ENCODE assay signal across 12 cellular contexts in the genomic region with DNA sequence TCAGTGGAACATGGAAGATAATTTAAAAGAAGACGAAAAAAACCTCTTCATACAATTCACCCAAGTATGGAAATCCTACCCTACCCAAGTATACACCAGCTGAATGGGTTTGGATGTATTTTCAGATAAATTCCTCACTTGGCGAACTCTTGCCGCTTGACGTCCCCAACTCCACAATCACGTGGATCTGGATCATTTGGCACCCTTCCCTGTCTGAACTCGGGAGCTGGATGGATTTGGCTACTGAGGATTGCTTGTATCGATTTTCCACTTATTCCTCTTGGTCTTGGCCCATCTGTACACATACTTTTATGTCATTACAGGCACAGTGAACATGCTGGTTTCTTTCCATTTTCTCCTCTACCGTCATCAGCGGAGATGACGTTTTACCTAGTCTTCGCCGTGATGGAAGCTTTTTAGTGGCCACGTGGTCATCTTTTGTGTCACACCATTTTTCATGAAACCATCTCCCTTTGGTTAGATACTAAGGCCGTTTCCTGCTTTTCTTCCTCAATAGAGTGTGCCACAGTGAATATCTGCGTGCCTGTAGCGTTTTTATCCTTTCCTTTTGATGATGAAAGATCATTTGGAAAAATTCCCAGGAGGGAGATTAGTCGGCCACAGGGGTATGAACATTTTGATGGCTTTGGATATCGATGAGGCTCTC. TPM values are rescaled to one million over a fixed set of nuclear protein-coding genes. Genes with fewer than 3 reads are reported as not detected.
DNase-seq lines count a peak whose midpoint lies in the region; ATAC-seq, FAIRE-seq and TF ChIP-seq lines count a peak whose summit lies in the region.
"Had no signal": no experiment of that assay in that cellular context is flagged by ENCODE, and none has a peak within 500 bp of the region (broad histone marks: within the 10 kb centered on the region; RNA-seq: fewer than 3 reads in every experiment).

No MANE protein-coding gene starts in this region.

- H3K9ac ChIP-seq in liver (ENCODE audit: low read depth in 1 of 2, low read length in 2 of 2) (no peak overlapping the region), HepG2 (ENCODE audit: insufficient read depth, low read depth, low read length) (no peak overlapping the region), K562 (ENCODE audit: insufficient read depth in 1 of 2, low read depth in 2 of 2, low read length in 2 of 2) (no peak overlapping the region; a peak in 1 of 4 replicates), smooth muscle cell (ENCODE audit: low read depth) (no peak overlapping the region)

- ATAC-seq in HepG2 (no peak), K562 (no peak), right lobe of liver (peak in 3 of 4 donors; percentile 2 to 37 (median 13))

- H3K9me1 ChIP-seq in K562 (ENCODE audit: control insufficient read depth, insufficient read depth, low read length), result peaks cover 5% of the 10 kb centered on the region

- TF ChIP-seq EP300 in HepG2 (IDR thresholded peaks at IDR 0.05; ENCODE audit: low read depth in 2 of 2, low read length in 2 of 2) (no peak), HepG2 (CRISPR knock-in tag; IDR thresholded peaks at IDR 0.05; ENCODE audit: borderline replicate concordance) (no peak), K562 (IDR thresholded peaks at IDR 0.05; ENCODE audit: low read length) (no peak)

- H4K20me1 ChIP-seq in HepG2 (ENCODE audit: insufficient read depth, low read length) (peaks cover 95% of the 10 kb centered on the region), K562 (replicated peaks; ENCODE audit: control insufficient read depth, insufficient read depth, low read length) (peaks cover 7% of the 10 kb centered on the region; the same call in 1 of the 2 replicates), smooth muscle cell (ENCODE audit: low read depth) (peaks cover 100% of the 10 kb centered on the region)

- H3K27ac ChIP-seq in liver (ENCODE audit: low read depth in 1 of 2, low read length in 2 of 2) (peak overlapping the region; percentile 62 to 63), HepG2 (ENCODE audit: extremely low read length, insufficient read depth, low read length) (no peak overlapping the region), K562 (ENCODE audit: extremely low read depth, low read depth, low read length) (peak overlapping the region; percentile 37; the same call in 2 of the 3 replicates), right lobe of liver (peak overlapping the region; percentile 57 to 70 (median 63)), smooth muscle cell (ENCODE audit: low read depth) (no peak overlapping the region)

- H3K36me3 ChIP-seq in liver (ENCODE audit: control insufficient read depth in 4 of 4, insufficient read depth in 3 of 4, low read depth in 1 of 4, low read length in 3 of 4) (no peaks in the 10 kb centered on the region), HepG2 (replicated peaks in 1 of 2; ENCODE audit: control insufficient read depth in 1 of 2, insufficient read depth in 2 of 2, low read length in 2 of 2) (peaks cover 16 to 59% of the 10 kb centered on the region in 2 experiments), K562 (ENCODE audit: control insufficient read depth, insufficient read depth, low read length) (peaks cover 27% of the 10 kb centered on the region), right lobe of liver (no peaks in the 10 kb centered on the region), smooth muscle cell (ENCODE audit: low read depth) (no peaks in the 10 kb centered on the region)

- BruUV-seq in HepG2 (replicated peaks; lab: Mats Ljungman, UMichigan) (no TSS peak), K562 (replicated peaks; lab: Mats Ljungman, UMichigan) (no TSS peak)

- H3K79me2 ChIP-seq in HepG2 (ENCODE audit: insufficient read depth, low read length) (peaks cover 100% of the 10 kb centered on the region), K562 (ENCODE audit: control insufficient read depth, insufficient read depth, low read length) (peaks cover 94% of the 10 kb centered on the region), smooth muscle cell (ENCODE audit: low read depth) (peaks cover 89% of the 10 kb centered on the region)

- H3K4me3 ChIP-seq in liver (ENCODE audit: low read depth in 1 of 3, low read length in 3 of 3) (no peak overlapping the region), HepG2 (replicated peaks in 1 of 3; ENCODE audit: insufficient read depth in 1 of 3, low read depth in 2 of 3, low read length in 3 of 3) (no peak overlapping the region), K562 (no peak overlapping the region), right lobe of liver (no peak overlapping the region), smooth muscle cell (no peak overlapping the region)

- FAIRE-seq in HepG2 (lab: Jason Lieb, UNC) (no peak), K562 (lab: Jason Lieb, UNC) (no peak), frontal cortex (lab: Jason Lieb, UNC) (no peak)

- H2AFZ ChIP-seq in HepG2 (ENCODE audit: low read length) (no peak overlapping the region), K562 (ENCODE audit: low read depth, low read length) (no peak overlapping the region), smooth muscle cell (ENCODE audit: low read depth) (no peak overlapping the region)

- WGBS in liver, result 47% methylated on average over 18 of the region's 18 CpGs
- WGBS in HepG2 (ENCODE audit: low lambda C conversion rate), result 95% methylated on average over 18 of the region's 18 CpGs
- WGBS in K562 (ENCODE audit: insufficient coverage, low coverage, missing lambda C conversion rate), result 80% methylated on average over 18 of the region's 18 CpGs
- WGBS in right lobe of liver (ENCODE audit: insufficient coverage, low coverage, low lambda C conversion rate, missing lambda C conversion rate), result 30% methylated on average over 17 of the region's 18 CpGs
- WGBS in smooth muscle cell (ENCODE audit: low lambda C conversion rate), result 91% methylated on average over 18 of the region's 18 CpGs

- 0 out of 4 replicates have a peak, but pooled peaks of 1 of the 2 experiments have one; percentile 22 for TF ChIP-seq POLR2A in HepG2 (IDR thresholded peaks at IDR 0.05; ENCODE audit: insufficient read depth in 1 of 2, low read depth in 2 of 2, low read length in 2 of 2)
- no peak for TF ChIP-seq POLR2A in K562 (conservative IDR thresholded peaks at IDR 0.05)
- TF ChIP-seq POLR2A in right lobe of liver (IDR thresholded peaks at IDR 0.05), result no peak

- POLR2A ChIA-PET in HepG2 (lab: Yijun Ruan, JAX) (no interaction called here), K562 (lab: Yijun Ruan, JAX) (interaction anchor here (0.6 to 1.0 kb wide), 3 partner anchors 8 to 160 kb away, joined by 3 read pairs; no protein-coding TSS in a partner anchor)

- H3K4me1 ChIP-seq in liver (ENCODE audit: control insufficient read depth in 4 of 4, insufficient read depth in 4 of 4, low read length in 3 of 4), result peaks cover 19 to 84% (median 64%) of the 10 kb centered on the region in 4 donors
- peaks cover 47% of the 10 kb centered on the region for H3K4me1 ChIP-seq in HepG2 (ENCODE audit: insufficient read depth, low read length)
- H3K4me1 ChIP-seq in K562 (replicated peaks in 1 of 2; ENCODE audit: control insufficient read depth in 2 of 2, insufficient read depth in 2 of 2, low read length in 2 of 2), result peaks cover 52 to 60% of the 10 kb centered on the region in 2 experiments
- H3K4me1 ChIP-seq in right lobe of liver, result peaks cover 2 to 45% (median 25%) of the 10 kb centered on the region in 4 donors
- H3K4me1 ChIP-seq in smooth muscle cell (ENCODE audit: low read depth), result no peaks in the 10 kb centered on the region

- H3K9me3 ChIP-seq in liver (ENCODE audit: control insufficient read depth in 4 of 4, low read length in 3 of 4) (no peaks in the 10 kb centered on the region), HepG2 (ENCODE audit: low read length) (no peaks in the 10 kb centered on the region), K562 (replicated peaks; ENCODE audit: control insufficient read depth, insufficient read depth, low read depth, low read length) (no peaks in the 10 kb centered on the region), right lobe of liver (no peaks in the 10 kb centered on the region), smooth muscle cell (replicated peaks; ENCODE audit: low read depth) (no peaks in the 10 kb centered on the region)

- TF ChIP-seq RAD21 in liver (IDR thresholded peaks at IDR 0.05) (peak; percentile 7 to 8), HepG2 (CRISPR knock-in tag; IDR thresholded peaks at IDR 0.05) (no peak), K562 (CRISPR knock-in tag; conservative IDR thresholded peaks at IDR 0.05 in 1 of 2, IDR thresholded peaks at IDR 0.05 in 1 of 2) (no peak)

- H3K4me2 ChIP-seq in HepG2 (ENCODE audit: low read depth, low read length) (no peak overlapping the region), K562 (ENCODE audit: insufficient read depth, low read length) (no peak overlapping the region), smooth muscle cell (no peak overlapping the region)

- CTCF ChIA-PET in HepG2 (lab: Yijun Ruan, JAX; ENCODE audit: low intra/inter-chr PET ratio, low total read pairs), result no interaction called here
- CTCF ChIA-PET in K562 (lab: Yijun Ruan, JAX; ENCODE audit: low intra/inter-chr PET ratio), result no interaction called here

- no peak for TF ChIP-seq CTCF in liver (IDR thresholded peaks at IDR 0.05; ENCODE audit: low read depth, low read length, missing input control)
- no peak for TF ChIP-seq CTCF in HepG2 (CRISPR knock-in tag; IDR thresholded peaks at IDR 0.05)
- TF ChIP-seq CTCF in K562 (IDR thresholded peaks at IDR 0.05 in 2 of 3, conservative IDR thresholded peaks at IDR 0.05 in 1 of 3; ENCODE audit: insufficient read depth in 2 of 3, low read depth in 1 of 3, low read length in 3 of 3), result no peak
- TF ChIP-seq CTCF in right lobe of liver (IDR thresholded peaks at IDR 0.05), result no peak
- TF ChIP-seq CTCF in smooth muscle cell (IDR thresholded peaks at IDR 0.05; ENCODE audit: borderline replicate concordance, insufficient read depth, poor library complexity, severe bottlenecking), result no peak

- H3K27me3 ChIP-seq in liver (ENCODE audit: control insufficient read depth in 4 of 4, insufficient read depth in 4 of 4, low read length in 3 of 4) (no peaks in the 10 kb centered on the region), HepG2 (ENCODE audit: control insufficient read depth in 1 of 2, insufficient read depth in 2 of 2, low read length in 2 of 2) (no peaks in the 10 kb centered on the region), K562 (ENCODE audit: control insufficient read depth in 2 of 2, insufficient read depth in 2 of 2, low read length in 2 of 2) (no peaks in the 10 kb centered on the region), right lobe of liver (no peaks in the 10 kb centered on the region), smooth muscle cell (ENCODE audit: low read depth) (no peaks in the 10 kb centered on the region)

- in situ Hi-C loops in HepG2 (cut with HindIII; ENCODE audit: extremely low pct_ligation_motif_present, low pct_unique_long_range_greater_than_20kb), result no loop called here
- in situ Hi-C loops in K562 (cut with MboI), result no loop called here

- H3F3A ChIP-seq in smooth muscle cell (ENCODE audit: low read depth), result peaks cover 3% of the 10 kb centered on the region

- DNase-seq in HepG2 (ENCODE audit: low spot score) (no peak), K562 (ENCODE audit: extremely low read depth in 1 of 4, low spot score in 3 of 4) (no peak), right lobe of liver (peak in 1 of 3 donors; percentile 56), frontal cortex (ENCODE audit: low spot score in 2 of 2) (no peak), smooth muscle cell (lab: John Stamatoyannopoulos, UW; ENCODE audit: unreplicated experiment) (no peak)
- no peak for DNase-seq in effector CD8-positive, alpha-beta T cell (lab: John Stamatoyannopoulos, UW)
- no peak for DNase-seq in stimulated activated CD4-positive, alpha-beta T cell treated with anti-CD3 and anti-CD28 coated beads, Interleukin-4, amount 100 ng/mL, for 24 hours
- DNase-seq: activated naive CD4-positive, alpha-beta T cell treated with Interleukin-2 at 50 U/mL for 16 hours; kidney glomerular epithelial cell; MM.1S; NCI-H526 treated with DMSO at 0.1 percent for 48 hours had no signal

- intact Hi-C loops in HepG2 (cut with micrococcal nuclease; ENCODE audit: unreplicated experiment), result no loop called here
- intact Hi-C loops in K562 (cut with micrococcal nuclease), result loop anchor here (10.0 kb wide), 2 partner anchors 143 to 203 kb away; no protein-coding TSS in a partner anchor
- intact Hi-C loops in right lobe of liver (cut with DNase I), result loop anchor here in 1 of 2 donors (5.0 kb wide), 1 partner anchor 34 kb away; no protein-coding TSS in a partner anchor

RNA-seq across cellular contexts. Expression of a gene that starts 47.0 kb away (rescaled TPM):
- 10 to 100 TPM; 14.1 to 15.6 TPM for total RNA-seq in liver
- polyA plus RNA-seq in liver, result 1 to 10 TPM; 1.7 to 6.1 TPM
- 10.9 and 21.7 TPM in 2 replicates for total RNA-seq in HepG2 (2016; rRNA removed; fragmentation: Illumina TruSeq; extraction: Trizol)
- 3.5 and 4.6 TPM in 2 replicates for total RNA-seq in HepG2 (2016; cell fraction: cytosol; rRNA removed; fragmentation: Illumina TruSeq; extraction: Trizol; ENCODE audit: low read depth)
- 11.5 and 15.7 TPM in 2 replicates for total RNA-seq in HepG2 (2016; cell fraction: insoluble cytoplasmic fraction; rRNA removed; fragmentation: Illumina TruSeq; extraction: Trizol)
- total RNA-seq in HepG2 (2016; cell fraction: membrane; rRNA removed; fragmentation: Illumina TruSeq; extraction: Trizol), result 13.0 and 15.9 TPM in 2 replicates
- total RNA-seq in HepG2 (2016; cell fraction: nucleus; rRNA removed; fragmentation: Illumina TruSeq; extraction: Trizol), result 23.3 and 29.3 TPM in 2 replicates
- 18.1 and 22.0 TPM in 2 replicates for polyA plus RNA-seq in HepG2 (2011; rRNA removed)
- polyA plus RNA-seq in HepG2 (2011; cell fraction: cytosol; rRNA removed), result 17.3 and 20.7 TPM in 2 replicates
- polyA plus RNA-seq in HepG2 (2011; cell fraction: nucleus; rRNA removed), result 77.4 and 83.2 TPM in 2 replicates
- polyA plus RNA-seq in HepG2 (2012), result 74.4 and 83.5 TPM in 2 replicates
- polyA plus RNA-seq in HepG2 (2016; cell fraction: cytosol; fragmentation: Illumina TruSeq; extraction: Trizol; ENCODE audit: low read depth), result 3.4 and 3.8 TPM in 2 replicates
- polyA plus RNA-seq in HepG2 (2016; cell fraction: insoluble cytoplasmic fraction; fragmentation: Illumina TruSeq; extraction: Trizol; ENCODE audit: low read depth), result 29.7 and 48.6 TPM in 2 replicates
- 14.8 and 16.9 TPM in 2 replicates for polyA plus RNA-seq in HepG2 (2016; cell fraction: membrane; fragmentation: Illumina TruSeq; extraction: Trizol; ENCODE audit: low read depth)
- 51.1 and 51.2 TPM in 2 replicates for polyA plus RNA-seq in HepG2 (2016; cell fraction: nucleus; fragmentation: Illumina TruSeq; extraction: Trizol; ENCODE audit: insufficient read depth, low read depth)
- polyA minus RNA-seq in HepG2 (2011; rRNA and poly(A)+ RNA removed; ENCODE audit: low replicate concordance), result 16.6 and 71.5 TPM in 2 replicates
- polyA minus RNA-seq in HepG2 (2011; cell fraction: cytosol; rRNA and poly(A)+ RNA removed), result 60.8 and 68.8 TPM in 2 replicates
- 61.9 and 63.1 TPM in 2 replicates for polyA minus RNA-seq in HepG2 (2011; cell fraction: nucleus; rRNA and poly(A)+ RNA removed)
- 107 and 183 TPM in 2 replicates for total RNA-seq in K562 (2011; cell fraction: chromatin; rRNA removed; ENCODE audit: low replicate concordance)
- total RNA-seq in K562 (2011; cell fraction: nucleolus; rRNA removed), result 75.7 and 79.0 TPM in 2 replicates
- total RNA-seq in K562 (2011; cell fraction: nucleoplasm; rRNA removed), result 101 and 152 TPM in 2 replicates
- total RNA-seq in K562 (2014; rRNA removed), result 16.1 and 19.1 TPM in 2 replicates
- total RNA-seq in K562 (2014; rRNA removed; fragmentation: Illumina TruSeq; extraction: Trizol), result 10.3 and 10.8 TPM in 2 replicates
- total RNA-seq in K562 (2015; rRNA removed; fragmentation: Illumina TruSeq; extraction: Trizol), result 9.7 and 11.5 TPM in 2 replicates
- 66.4 and 82.5 TPM in 2 replicates for total RNA-seq in K562 (2021)
- polyA plus RNA-seq in K562 (2011; rRNA removed), result 8.1 and 19.2 TPM in 2 replicates
- 17.6 and 21.0 TPM in 2 replicates for polyA plus RNA-seq in K562 (2011; cell fraction: cytosol; rRNA removed)
- polyA plus RNA-seq in K562 (2011; cell fraction: nucleus; rRNA removed), result 46.1 and 50.8 TPM in 2 replicates
- polyA plus RNA-seq in K562 (2012), result 51.9 and 88.9 TPM in 2 replicates
- polyA plus RNA-seq in K562 (2014; fragmentation: Illumina TruSeq; extraction: Trizol), result 39.4 and 41.6 TPM in 2 replicates
- 1 to 10 TPM in 1 of 2 experiments, under 1 TPM in 1; 0.94 to 1.9 TPM for polyA plus RNA-seq in K562 (2014; fragmentation: Nextera tagmentation; extraction: Ambion mirVana)
- polyA plus RNA-seq in K562 (2014; rRNA removed), result 15.6 and 21.0 TPM in 2 replicates
- 20.3 and 24.1 TPM in 2 replicates for polyA minus RNA-seq in K562 (2011; rRNA and poly(A)+ RNA removed)
- polyA minus RNA-seq in K562 (2011; cell fraction: cytosol; rRNA and poly(A)+ RNA removed), result 45.6 and 90.6 TPM in 2 replicates
- 26.0 and 43.0 TPM in 2 replicates for polyA minus RNA-seq in K562 (2011; cell fraction: nucleus; rRNA and poly(A)+ RNA removed)
- 10 to 100 TPM; 12.2 to 23.0 (median 16.5) TPM for total RNA-seq in right lobe of liver
- 18.8 TPM for total RNA-seq in frontal cortex
- 22.5 and 44.5 TPM in 2 replicates for total RNA-seq in smooth muscle cell
- polyA plus RNA-seq in smooth muscle cell, result 2.5 and 9.4 TPM in 2 replicates

Comparison
In these comparisons a context has a peak if more than half of its experiments do, and no peak if none do; other contexts are left out.
1. H3K27ac ChIP-seq: peak in liver (2 of 2), K562 (single experiment) and right lobe of liver (3 of 3); none in HepG2 (single experiment) and smooth muscle cell (single experiment).
2. ATAC-seq: peak in right lobe of liver (3 of 4); none in HepG2 (single experiment) and K562 (single experiment).